9 cellular contexts compared by ENCODE assay signal in the genomic region with DNA sequence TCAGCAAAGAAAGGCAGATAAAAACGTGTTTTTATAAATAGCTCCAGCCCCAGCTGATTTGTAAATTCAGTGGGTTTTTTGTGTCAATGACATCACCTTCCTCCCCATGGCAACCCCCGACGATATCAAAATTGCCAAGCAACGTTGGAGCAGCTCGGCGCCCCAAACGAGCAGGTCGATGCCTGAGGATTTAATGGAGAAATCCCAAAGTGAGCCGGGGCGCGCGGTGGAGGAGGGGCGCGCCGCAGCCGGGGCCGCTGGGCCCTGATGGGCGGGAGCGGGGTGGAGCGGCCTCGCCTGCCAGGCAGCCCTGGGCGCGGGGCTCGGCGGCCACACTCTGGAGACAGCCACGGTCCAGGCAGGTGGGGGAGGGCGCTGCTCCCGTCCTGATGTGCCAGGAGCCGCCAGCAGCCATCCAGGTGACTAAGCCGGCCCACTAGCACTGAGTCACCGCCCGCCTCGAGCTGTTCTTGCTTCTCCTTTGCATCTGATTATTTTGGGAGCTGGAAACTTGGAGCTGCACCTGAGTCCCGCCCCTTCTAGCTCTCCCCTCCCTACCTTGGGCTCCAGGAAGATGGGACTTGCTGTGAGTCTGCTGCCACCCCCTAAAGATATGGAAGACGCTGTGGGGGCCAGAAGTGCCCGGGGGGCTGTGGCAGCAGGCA. TPM values are rescaled to one million over a fixed set of nuclear protein-coding genes. Genes with fewer than 3 reads are reported as not detected.
DNase-seq lines count a peak whose midpoint lies in the region; ATAC-seq, FAIRE-seq and TF ChIP-seq lines count a peak whose summit lies in the region.
"Had no signal": no experiment of that assay in that cellular context is flagged by ENCODE, and none has a peak within 500 bp of the region (broad histone marks: within the 10 kb centered on the region; RNA-seq: fewer than 3 reads in every experiment).

Gene PAK6, plus strand, starts transcription at position 137 of the 665 bp plus-strand sequence. CDS start 25,723 bp downstream, outside the sequence.

- peak within 1 kb of the TSS; percentile 70 for H3K9ac ChIP-seq in astrocyte (ENCODE audit: low read length)

- no peaks in the 10 kb centered on the region for H3K79me2 ChIP-seq in astrocyte (ENCODE audit: insufficient read depth, low read length)

- peaks cover 2% of the 10 kb centered on the region for H3K9me3 Mint-ChIP-seq in astrocyte (ENCODE audit: unreplicated experiment)

- peak within 1 kb of the TSS; percentile 75 for H3K4me3 Mint-ChIP-seq in astrocyte (ENCODE audit: unreplicated experiment)

- H3K4me1 ChIP-seq in astrocyte (ENCODE audit: insufficient read depth, low read length) (peaks cover 11% of the 10 kb centered on the region), sigmoid colon (peaks cover 0 to 12% (median 9%) of the 10 kb centered on the region in 4 donors)

- TF ChIP-seq EP300 in sigmoid colon (IDR thresholded peaks at IDR 0.05): no peak

- 3 to 5% methylated on average over 36 of the region's 36 CpGs for WGBS in sigmoid colon, 2 donors

- ATAC-seq in Right ventricle myocardium inferior: peak; percentile 53
- ATAC-seq in HG02973 (IDR thresholded peaks at IDR 0.05; ENCODE audit: unreplicated experiment): no peak

- no peak for TF ChIP-seq POLR2A in sigmoid colon (IDR thresholded peaks at IDR 0.05)

- H3K9me3 ChIP-seq in astrocyte (ENCODE audit: insufficient read depth, low read depth, low read length): no peaks in the 10 kb centered on the region
- no peaks in the 10 kb centered on the region for H3K9me3 ChIP-seq in sigmoid colon

- H2AFZ ChIP-seq in astrocyte (ENCODE audit: low read depth, low read length): peak within 1 kb of the TSS; percentile 62

- H3K27me3 Mint-ChIP-seq in astrocyte (ENCODE audit: low read depth, unreplicated experiment): peaks cover 24% of the 10 kb centered on the region

- DNase-seq in Right ventricle myocardium inferior (ENCODE audit: missing footprints): peak; percentile 71
- no peak for DNase-seq in cardiac septum (ENCODE audit: low spot score)
- DNase-seq in NCI-H748 (lab: John Stamatoyannopoulos, UW; ENCODE audit: unreplicated experiment): peak; percentile 66
- DNase-seq in astrocyte (ENCODE audit: low read depth): peak; percentile 30
- DNase-seq in sigmoid colon: peak; percentile 66
- DNase-seq in Kasumi-1 (lab: John Stamatoyannopoulos, UW): no peak

- H3K4me1 Mint-ChIP-seq in astrocyte (ENCODE audit: low read depth, unreplicated experiment): peaks cover 25% of the 10 kb centered on the region

- FAIRE-seq in astrocyte (lab: Jason Lieb, UNC): no peak

- TF ChIP-seq CTCF in astrocyte (IDR thresholded peaks at IDR 0.05; ENCODE audit: insufficient read depth, low read depth, low read length): no peak
- TF ChIP-seq CTCF in sigmoid colon (IDR thresholded peaks at IDR 0.05): no peak

- H3K4me3 ChIP-seq in astrocyte (ENCODE audit: insufficient read depth, low read depth, low read length) (peak within 1 kb of the TSS; percentile 52), iPS-11a (ENCODE audit: low read depth, low read length) (peak within 1 kb of the TSS; percentile 20), sigmoid colon (peak within 1 kb of the TSS in 3 of 4 donors; percentile 25 to 41 (median 35))

- no peaks in the 10 kb centered on the region for H3K36me3 Mint-ChIP-seq in astrocyte (ENCODE audit: low read depth, unreplicated experiment)

- H3K27ac Mint-ChIP-seq in astrocyte (ENCODE audit: unreplicated experiment): peak within 1 kb of the TSS; percentile 58

- peaks cover 3% of the 10 kb centered on the region for H3K27me3 ChIP-seq in astrocyte (ENCODE audit: insufficient read depth, low read length)
- peaks cover 0 to 21% (median 17%) of the 10 kb centered on the region in 3 donors for H3K27me3 ChIP-seq in sigmoid colon

- intact Hi-C loops in Right ventricle myocardium inferior (cut with DNase I) (no loop called here), cardiac septum (cut with DNase I) (no loop called here), sigmoid colon (cut with DNase I) (no loop called here)

- peaks cover 5% of the 10 kb centered on the region for H4K20me1 ChIP-seq in astrocyte (ENCODE audit: insufficient read depth, low read length)

- H3K27ac ChIP-seq in astrocyte (ENCODE audit: low read depth, low read length) (no peak within 1 kb of the TSS), sigmoid colon (no peak within 1 kb of the TSS)

- H3K4me2 ChIP-seq in astrocyte (ENCODE audit: low read length): peak within 1 kb of the TSS; percentile 90

- H3K36me3 ChIP-seq in astrocyte (ENCODE audit: insufficient read depth, low read length) (no peaks in the 10 kb centered on the region), sigmoid colon (no peaks in the 10 kb centered on the region)

RNA-seq across cellular contexts. Expression of gene PAK6, which starts in this region (rescaled TPM):
- total RNA-seq in Right ventricle myocardium inferior (10.1 TPM), cardiac septum (2.6 TPM), astrocyte (0.38 and 1.1 TPM in 2 replicates), sigmoid colon (1 to 10 TPM in 3 of 4 donors, under 1 TPM in 1; 0.33 to 3.0 (median 1.2) TPM)
- 1 to 10 TPM; 1.2 to 2.8 (median 1.6) TPM for polyA plus RNA-seq in sigmoid colon
- total RNA-seq: glomerular endothelial cell had no signal

Comparison
In these comparisons a context has a peak if more than half of its experiments do, and no peak if none do; other contexts are left out.
1. DNase-seq: peak in Right ventricle myocardium inferior (single experiment), NCI-H748 (single experiment), astrocyte (single experiment) and sigmoid colon (single experiment); none in cardiac septum (single experiment) and Kasumi-1 (0 of 2).
2. Peak in every context shown above with its lines, with median percentiles within 50 percentile points of each other: H3K4me3 ChIP-seq.